ENCODE assay signal across 2 cellular contexts in genomic region chr15:81156324-81156723, GRCh38.
TF ChIP-seq lines count a peak whose summit lies in the region.

No MANE protein-coding gene starts in this region.

TF ChIP-seq in IMR-90, 13 proteins besides CTCF, POLR2A, EP300 and RAD21:
- no peak for TF ChIP-seq MAZ (IDR thresholded peaks at IDR 0.05; ENCODE audit: borderline replicate concordance, low read depth, low read length)
- TF ChIP-seq, protein P1, sequence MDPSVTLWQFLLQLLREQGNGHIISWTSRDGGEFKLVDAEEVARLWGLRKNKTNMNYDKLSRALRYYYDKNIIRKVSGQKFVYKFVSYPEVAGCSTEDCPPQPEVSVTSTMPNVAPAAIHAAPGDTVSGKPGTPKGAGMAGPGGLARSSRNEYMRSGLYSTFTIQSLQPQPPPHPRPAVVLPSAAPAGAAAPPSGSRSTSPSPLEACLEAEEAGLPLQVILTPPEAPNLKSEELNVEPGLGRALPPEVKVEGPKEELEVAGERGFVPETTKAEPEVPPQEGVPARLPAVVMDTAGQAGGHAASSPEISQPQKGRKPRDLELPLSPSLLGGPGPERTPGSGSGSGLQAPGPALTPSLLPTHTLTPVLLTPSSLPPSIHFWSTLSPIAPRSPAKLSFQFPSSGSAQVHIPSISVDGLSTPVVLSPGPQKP (IDR thresholded peaks at IDR 0.05; ENCODE audit: borderline replicate concordance, low read depth, low read length) = no peak
- TF ChIP-seq NFE2L2 (IDR thresholded peaks at IDR 0.05; ENCODE audit: low read depth, low read length) = no peak
- TF ChIP-seq, protein P2, sequence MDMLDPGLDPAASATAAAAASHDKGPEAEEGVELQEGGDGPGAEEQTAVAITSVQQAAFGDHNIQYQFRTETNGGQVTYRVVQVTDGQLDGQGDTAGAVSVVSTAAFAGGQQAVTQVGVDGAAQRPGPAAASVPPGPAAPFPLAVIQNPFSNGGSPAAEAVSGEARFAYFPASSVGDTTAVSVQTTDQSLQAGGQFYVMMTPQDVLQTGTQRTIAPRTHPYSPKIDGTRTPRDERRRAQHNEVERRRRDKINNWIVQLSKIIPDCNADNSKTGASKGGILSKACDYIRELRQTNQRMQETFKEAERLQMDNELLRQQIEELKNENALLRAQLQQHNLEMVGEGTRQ (IDR thresholded peaks at IDR 0.05; ENCODE audit: low read depth, low read length) = no peak
- TF ChIP-seq SMC3 (IDR thresholded peaks at IDR 0.05; ENCODE audit: low read depth, low read length) = no peak
- no peak for TF ChIP-seq MAFK (IDR thresholded peaks at IDR 0.05; ENCODE audit: low read depth, low read length)
- no peak for TF ChIP-seq CEBPB (IDR thresholded peaks at IDR 0.05; ENCODE audit: low read depth, low read length)
- no peak for TF ChIP-seq MXI1 (IDR thresholded peaks at IDR 0.05; ENCODE audit: borderline replicate concordance, low read depth, low read length)
- TF ChIP-seq BHLHE40 (IDR thresholded peaks at IDR 0.05; ENCODE audit: low read depth, low read length) = no peak
- TF ChIP-seq RCOR1 (IDR thresholded peaks at IDR 0.05; ENCODE audit: insufficient replicate concordance, low read length) = no peak
- TF ChIP-seq RFX5 (IDR thresholded peaks at IDR 0.05; ENCODE audit: low read depth, low read length) = no peak

TF ChIP-seq in H1, 55 proteins besides CTCF, POLR2A, EP300 and RAD21:
- TF ChIP-seq SUZ12 (IDR thresholded peaks at IDR 0.05; ENCODE audit: low read length) (no peak), CBX5 (IDR thresholded peaks at IDR 0.05; ENCODE audit: low read depth, low read length) (no peak), KDM1A (IDR thresholded peaks at IDR 0.05; ENCODE audit: borderline replicate concordance, low read length) (no peak), RXRA (IDR thresholded peaks at IDR 0.05; ENCODE audit: insufficient read depth, low read depth, low read length) (no peak), SIX5 (IDR thresholded peaks at IDR 0.05; ENCODE audit: low read depth, low read length) (no peak), BACH1 (IDR thresholded peaks at IDR 0.05; ENCODE audit: low read length) (no peak)
